In the genomic region with DNA sequence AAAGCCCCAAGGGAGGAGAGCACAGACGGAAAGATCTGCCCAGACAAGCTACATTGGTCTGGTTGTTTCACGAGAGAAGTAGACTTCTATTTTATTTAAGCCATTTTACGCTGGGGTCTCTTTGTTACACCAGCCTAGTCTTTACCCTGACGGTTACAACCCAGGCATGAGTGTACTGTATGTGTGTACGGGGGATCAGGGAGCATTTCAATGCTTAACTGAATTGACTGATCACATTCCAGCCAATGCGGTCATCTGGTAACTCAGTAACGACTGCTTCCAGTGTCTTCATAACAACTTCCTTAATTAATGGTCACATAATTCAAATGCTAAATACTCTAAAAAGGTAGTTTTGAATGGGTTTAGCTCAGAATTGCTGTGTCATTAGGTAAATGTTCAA, we compare ENCODE assay signal across 20 cellular contexts.
"Had no signal": no experiment of that assay in that cellular context is flagged by ENCODE, and none has a peak within 500 bp of the region (broad histone marks: within the 10 kb centered on the region; RNA-seq: fewer than 3 reads in every experiment).

No MANE protein-coding gene starts in this region.

- H3K36me3 Mint-ChIP-seq: brain had no signal

- H3K9me3 Mint-ChIP-seq: activated naive CD4-positive, alpha-beta T cell treated with anti-CD3 and anti-CD28 coated beads, Interleukin-2, amount 10 ng/mL, durations not matched to agents 7 days and 5 days; activated T-helper 2 cell treated with anti-CD3 and anti-CD28 coated beads, Interferon-gamma antibody, Interleukin-2, Interleukin-4, amounts not matched to agents 10 μg/mL and 5 μg/mL and 100 μg/mL, durations not matched to agents 14 hours and 24 hours and 36 hours; immature natural killer cell; T-cell had no signal

- H3K27me3 ChIP-seq: colonic mucosa, suprapubic skin had no signal

- H3K36me3 ChIP-seq: colonic mucosa, suprapubic skin, WERI-Rb-1 had no signal

- H3K27me3 Mint-ChIP-seq: activated naive CD4-positive, alpha-beta T cell treated with anti-CD3 and anti-CD28 coated beads, Interleukin-2, amount 10 ng/mL, durations not matched to agents 7 days and 5 days; T-cell had no signal

- H3K4me1 ChIP-seq: colonic mucosa, parathyroid adenoma, suprapubic skin had no signal

- H3K27ac Mint-ChIP-seq: activated naive CD4-positive, alpha-beta T cell treated with anti-CD3 and anti-CD28 coated beads, Interleukin-2, amount 10 ng/mL, durations not matched to agents 7 days and 5 days; activated T-helper 2 cell treated with anti-CD3 and anti-CD28 coated beads, Interferon-gamma antibody, Interleukin-2, Interleukin-4, amounts not matched to agents 10 μg/mL and 5 μg/mL and 100 μg/mL, durations not matched to agents 14 hours and 24 hours and 36 hours; brain; immature natural killer cell had no signal

- H3K4me1 Mint-ChIP-seq: immature natural killer cell had no signal

- DNase-seq: activated CD4-positive, alpha-beta T cell treated with anti-CD3 and anti-CD28 coated beads for 48 hours; activated CD8-positive, alpha-beta memory T cell treated with anti-CD3 and anti-CD28 coated beads for 24 hours; activated naive CD4-positive, alpha-beta T cell treated with anti-CD3 and anti-CD28 coated beads, Interleukin-2, amount 10 ng/mL, durations not matched to agents 7 days and 5 days; amniotic stem cell; central memory CD4-positive, alpha-beta T cell; colonic mucosa; foreskin fibroblast; immature natural killer cell; mammary epithelial cell; retina; SK-N-SH; stimulated activated CD4-positive, alpha-beta T cell treated with anti-CD3 and anti-CD28 coated beads, Interleukin-4, amount 100 ng/mL, for 1 hour; stimulated activated naive CD4-positive, alpha-beta T cell; T-cell; trophoblast cell; WERI-Rb-1 had no signal

- H3K4me3 ChIP-seq: colonic mucosa, suprapubic skin had no signal

- H3K4me3 Mint-ChIP-seq: activated naive CD4-positive, alpha-beta T cell treated with anti-CD3 and anti-CD28 coated beads, Interleukin-2, amount 10 ng/mL, durations not matched to agents 7 days and 5 days; brain; immature natural killer cell had no signal

- ATAC-seq: T-cell had no signal

- H3K27ac ChIP-seq: colonic mucosa, parathyroid adenoma, suprapubic skin, WERI-Rb-1 had no signal

- H3K9me3 ChIP-seq: colonic mucosa, SK-N-SH, suprapubic skin had no signal
